8 cellular contexts compared by ENCODE assay signal in the genomic region with DNA sequence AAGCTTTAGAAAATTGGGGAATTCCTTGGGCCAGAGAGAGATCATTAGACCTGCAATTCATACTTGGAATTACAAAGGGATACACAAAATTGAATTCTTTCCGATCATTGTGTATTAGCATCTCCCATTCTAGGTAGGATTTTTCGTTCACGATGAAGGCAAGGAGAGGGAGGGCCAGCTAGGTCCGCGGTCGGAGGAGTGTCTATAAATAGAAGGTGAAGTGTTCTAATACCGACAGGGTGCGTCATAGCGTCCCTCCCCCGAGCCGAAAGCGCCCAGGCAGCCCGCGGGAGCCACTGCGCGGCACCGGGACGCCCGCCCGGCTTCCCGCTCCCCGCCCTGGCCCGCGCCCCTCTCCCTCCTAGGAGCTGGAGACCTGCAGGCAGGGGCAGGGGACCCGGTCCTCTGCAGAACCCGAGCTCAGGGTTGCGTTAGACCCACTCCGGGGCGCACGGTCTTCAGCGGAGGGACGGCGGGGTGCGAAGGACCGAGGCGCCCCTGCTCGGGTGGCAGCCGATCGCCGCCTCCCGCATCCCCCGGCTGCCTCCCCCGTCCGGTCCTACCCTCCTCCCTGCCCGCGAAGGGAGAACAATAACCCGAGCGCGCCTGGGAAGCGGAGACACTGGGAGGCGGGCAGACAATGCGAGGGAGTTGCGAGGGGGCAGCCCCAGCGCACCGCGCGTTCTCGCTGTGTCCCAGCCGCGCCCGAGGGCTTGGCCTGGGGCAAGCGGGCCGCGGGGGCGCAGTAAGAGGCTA.
DNase-seq lines count a peak whose midpoint lies in the region; ATAC-seq and TF ChIP-seq lines count a peak whose summit lies in the region.

No MANE protein-coding gene starts in this region.

- H3K4me3 Mint-ChIP-seq in natural killer cell treated with Interleukin-12 subunit alpha and Interleukin-12 subunit beta and Interleukin-15 and Interleukin-18, amount 100 ng/mL, for 72 hours: peak overlapping the region; percentile 88
- peak overlapping the region; percentile 87 for H3K4me3 Mint-ChIP-seq in stimulated activated naive CD8-positive, alpha-beta T cell treated with anti-CD3 and anti-CD28 coated beads, Interleukin-15, Interleukin-2, amounts not matched to agents 100 ng/mL and 50 ng/mL, for 24 hours

- intact Hi-C loops in Panc1 (cut with micrococcal nuclease; ENCODE audit: unreplicated experiment): no loop called here

- H3K36me3 Mint-ChIP-seq in natural killer cell treated with Interleukin-12 subunit alpha and Interleukin-12 subunit beta and Interleukin-15 and Interleukin-18, amount 100 ng/mL, for 72 hours: no peaks in the 10 kb centered on the region
- no peaks in the 10 kb centered on the region for H3K36me3 Mint-ChIP-seq in stimulated activated naive CD8-positive, alpha-beta T cell treated with anti-CD3 and anti-CD28 coated beads, Interleukin-15, Interleukin-2, amounts not matched to agents 100 ng/mL and 50 ng/mL, for 24 hours (ENCODE audit: low read depth)

- CTCF ChIA-PET in Panc1 (lab: Charles Lee): interaction anchor here (0.7 kb wide), 1 partner anchor 23 kb away, joined by 4 read pairs; no protein-coding TSS in a partner anchor

- no TSS peak for BruUV-seq in Panc1 (replicated peaks; lab: Mats Ljungman, UMichigan)

- peaks cover 0 to 9% of the 10 kb centered on the region in 2 donors for H3K27me3 Mint-ChIP-seq in natural killer cell treated with Interleukin-12 subunit alpha and Interleukin-12 subunit beta and Interleukin-15 and Interleukin-18, amount 100 ng/mL, for 72 hours
- H3K27me3 Mint-ChIP-seq in stimulated activated naive CD8-positive, alpha-beta T cell treated with anti-CD3 and anti-CD28 coated beads, Interleukin-15, Interleukin-2, amounts not matched to agents 100 ng/mL and 50 ng/mL, for 24 hours: no peaks in the 10 kb centered on the region

- H3K27me3 ChIP-seq in Panc1 (ENCODE audit: control insufficient read depth, insufficient read depth, low read length): no peaks in the 10 kb centered on the region; the same call in 1 of the 2 replicates

- POLR2A ChIA-PET in Panc1 (lab: Charles Lee): interaction anchor here (0.6 to 1.3 kb wide), 3 partner anchors 17 to 25 kb away, joined by 4 to 7 read pairs (median 7); no protein-coding TSS in a partner anchor

- no peaks in the 10 kb centered on the region for H3K36me3 ChIP-seq in Panc1 (ENCODE audit: control insufficient read depth, insufficient read depth, low read length)

- H3K27ac ChIP-seq in Panc1 (ENCODE audit: low read length): peak overlapping the region; percentile 80

- peaks cover 35% of the 10 kb centered on the region for H3K4me1 ChIP-seq in Panc1 (ENCODE audit: control insufficient read depth, insufficient read depth, low read length)

- H3K9me3 ChIP-seq in Panc1 (ENCODE audit: control insufficient read depth, insufficient read depth, low read depth, low read length): no peaks in the 10 kb centered on the region

- peak overlapping the region; percentile 67 for H3K4me3 ChIP-seq in Jurkat, Clone E6-1 (ENCODE audit: low read length)
- H3K4me3 ChIP-seq in Panc1 (ENCODE audit: low read depth in 2 of 2, low read length in 2 of 2) (peak overlapping the region; percentile 71 to 72), fibroblast of mammary gland (ENCODE audit: control insufficient read depth, low read depth, low read length) (peak overlapping the region; percentile 52)

- TF ChIP-seq CTCF in Panc1 (IDR thresholded peaks at IDR 0.05): peak; percentile 28
- TF ChIP-seq CTCF in fibroblast of mammary gland (conservative IDR thresholded peaks at IDR 0.05; ENCODE audit: control insufficient read depth, insufficient read depth, low read depth, low read length): no peak

- peak overlapping the region; percentile 66 to 90 for H3K27ac Mint-ChIP-seq in natural killer cell treated with Interleukin-12 subunit alpha and Interleukin-12 subunit beta and Interleukin-15 and Interleukin-18, amount 100 ng/mL, for 72 hours
- peak overlapping the region; percentile 97 for H3K27ac Mint-ChIP-seq in stimulated activated naive CD8-positive, alpha-beta T cell treated with anti-CD3 and anti-CD28 coated beads, Interleukin-15, Interleukin-2, amounts not matched to agents 100 ng/mL and 50 ng/mL, for 24 hours

- ATAC-seq in GM21723 (IDR thresholded peaks at IDR 0.05; ENCODE audit: unreplicated experiment) (peak; percentile 86), Panc1 (peak; percentile 94)
- ATAC-seq in natural killer cell treated with Interleukin-12 subunit alpha and Interleukin-12 subunit beta and Interleukin-15 and Interleukin-18, amount 100 ng/mL, for 72 hours: peak; percentile 91 to 94

- in situ Hi-C loops in Panc1 (cut with HindIII; ENCODE audit: low pct_unique_long_range_greater_than_20kb, low sequenced_read_pairs): no loop called here

- H3K4me1 Mint-ChIP-seq in natural killer cell treated with Interleukin-12 subunit alpha and Interleukin-12 subunit beta and Interleukin-15 and Interleukin-18, amount 100 ng/mL, for 72 hours (ENCODE audit: low read depth in 2 of 2): peaks cover 19 to 24% of the 10 kb centered on the region in 2 donors
- H3K4me1 Mint-ChIP-seq in stimulated activated naive CD8-positive, alpha-beta T cell treated with anti-CD3 and anti-CD28 coated beads, Interleukin-15, Interleukin-2, amounts not matched to agents 100 ng/mL and 50 ng/mL, for 24 hours (ENCODE audit: low read depth): peaks cover 30% of the 10 kb centered on the region

- H3K9me3 Mint-ChIP-seq in natural killer cell treated with Interleukin-12 subunit alpha and Interleukin-12 subunit beta and Interleukin-15 and Interleukin-18, amount 100 ng/mL, for 72 hours: no peaks in the 10 kb centered on the region
- no peaks in the 10 kb centered on the region for H3K9me3 Mint-ChIP-seq in stimulated activated naive CD8-positive, alpha-beta T cell treated with anti-CD3 and anti-CD28 coated beads, Interleukin-15, Interleukin-2, amounts not matched to agents 100 ng/mL and 50 ng/mL, for 24 hours

- DNase-seq in Daoy (ENCODE audit: low read depth) (peak; percentile 93), Panc1 (ENCODE audit: low read depth, low spot score) (peak; percentile 67), fibroblast of mammary gland (ENCODE audit: low read depth) (peak; percentile 88)
- peak; percentile 44 for DNase-seq in Jurkat, Clone E6-1 (ENCODE audit: low read depth, low spot score)
- peak; percentile 44 to 57 for DNase-seq in activated T-helper 1 cell treated with anti-CD3 and anti-CD28 coated beads, Interleukin-2, amount 50 U/mL, for 16 hours (ENCODE audit: low read depth in 1 of 2, low spot score in 1 of 2)
- peak; percentile 84 for DNase-seq in natural killer cell treated with Interleukin-12 subunit alpha and Interleukin-12 subunit beta and Interleukin-15 and Interleukin-18, amount 100 ng/mL, for 72 hours (ENCODE audit: low spot score)

Comparison
In these comparisons a context has a peak if more than half of its experiments do, and no peak if none do; other contexts are left out.
1. Peak in every context shown above with its lines: DNase-seq, ATAC-seq, H3K4me3 ChIP-seq and H3K27ac ChIP-seq.